In genomic region chr9:124394596-124394995, GRCh38 we compare ENCODE assay signal across 3 cellular contexts.
A peak's percentile ranks its signal among the peaks of the same experiment; 100 is the strongest.
TF ChIP-seq lines count a peak whose summit lies in the region.

No MANE protein-coding gene starts in this region.

TF ChIP-seq in SK-N-SH, 30 proteins besides CTCF, POLR2A, EP300 and RAD21:
- TF ChIP-seq JUND (IDR thresholded peaks at IDR 0.05) (no peak), SIN3A (IDR thresholded peaks at IDR 0.05; ENCODE audit: borderline replicate concordance, low read depth, low read length) (no peak), RXRA (IDR thresholded peaks at IDR 0.05; ENCODE audit: borderline replicate concordance, low read depth) (no peak), USF1 (IDR thresholded peaks at IDR 0.05; ENCODE audit: borderline replicate concordance, low read depth) (no peak), GABPA (IDR thresholded peaks at IDR 0.05; ENCODE audit: low read depth) (no peak), NFIC (IDR thresholded peaks at IDR 0.05; ENCODE audit: borderline replicate concordance) (no peak)

TF ChIP-seq in SK-N-SH treated with all-trans-retinoic acid at 6 μM for 48 hours, 23 proteins besides CTCF, POLR2A, EP300 and RAD21:
- TF ChIP-seq ISL1 (CRISPR knock-in tag; IDR thresholded peaks at IDR 0.05) (no peak), CSDC2 (CRISPR knock-in tag; IDR thresholded peaks at IDR 0.05) (no peak), TOX (CRISPR knock-in tag; IDR thresholded peaks at IDR 0.05; ENCODE audit: borderline replicate concordance) (no peak), ARNTL (CRISPR knock-in tag; IDR thresholded peaks at IDR 0.05; ENCODE audit: borderline replicate concordance, low read depth) (no peak), ZNF70 (CRISPR knock-in tag; IDR thresholded peaks at IDR 0.05) (no peak), PPARA (CRISPR knock-in tag; IDR thresholded peaks at IDR 0.05; ENCODE audit: borderline replicate concordance) (no peak)
- TF ChIP-seq, protein P1, sequence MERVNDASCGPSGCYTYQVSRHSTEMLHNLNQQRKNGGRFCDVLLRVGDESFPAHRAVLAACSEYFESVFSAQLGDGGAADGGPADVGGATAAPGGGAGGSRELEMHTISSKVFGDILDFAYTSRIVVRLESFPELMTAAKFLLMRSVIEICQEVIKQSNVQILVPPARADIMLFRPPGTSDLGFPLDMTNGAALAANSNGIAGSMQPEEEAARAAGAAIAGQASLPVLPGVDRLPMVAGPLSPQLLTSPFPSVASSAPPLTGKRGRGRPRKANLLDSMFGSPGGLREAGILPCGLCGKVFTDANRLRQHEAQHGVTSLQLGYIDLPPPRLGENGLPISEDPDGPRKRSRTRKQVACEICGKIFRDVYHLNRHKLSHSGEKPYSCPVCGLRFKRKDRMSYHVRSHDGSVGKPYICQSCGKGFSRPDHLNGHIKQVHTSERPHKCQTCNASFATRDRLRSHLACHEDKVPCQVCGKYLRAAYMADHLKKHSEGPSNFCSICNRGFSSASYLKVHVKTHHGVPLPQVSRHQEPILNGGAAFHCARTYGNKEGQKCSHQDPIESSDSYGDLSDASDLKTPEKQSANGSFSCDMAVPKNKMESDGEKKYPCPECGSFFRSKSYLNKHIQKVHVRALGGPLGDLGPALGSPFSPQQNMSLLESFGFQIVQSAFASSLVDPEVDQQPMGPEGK (CRISPR knock-in tag; IDR thresholded peaks at IDR 0.05; ENCODE audit: borderline replicate concordance), result no peak
TF ChIP-seq in SK-N-SH treated with all-trans-retinoic acid at 6 μM for 48 hours: peak in this region for 0.

TF ChIP-seq in neural cell, 6 proteins besides CTCF, POLR2A, EP300 and RAD21:
- TF ChIP-seq EZH2 (IDR thresholded peaks at IDR 0.05; ENCODE audit: borderline replicate concordance, insufficient read depth, low read length, poor library complexity, severe bottlenecking) (no peak), SMC3 (conservative IDR thresholded peaks at IDR 0.05; ENCODE audit: poor library complexity) (peak; percentile 56)
- TF ChIP-seq, protein P2, sequence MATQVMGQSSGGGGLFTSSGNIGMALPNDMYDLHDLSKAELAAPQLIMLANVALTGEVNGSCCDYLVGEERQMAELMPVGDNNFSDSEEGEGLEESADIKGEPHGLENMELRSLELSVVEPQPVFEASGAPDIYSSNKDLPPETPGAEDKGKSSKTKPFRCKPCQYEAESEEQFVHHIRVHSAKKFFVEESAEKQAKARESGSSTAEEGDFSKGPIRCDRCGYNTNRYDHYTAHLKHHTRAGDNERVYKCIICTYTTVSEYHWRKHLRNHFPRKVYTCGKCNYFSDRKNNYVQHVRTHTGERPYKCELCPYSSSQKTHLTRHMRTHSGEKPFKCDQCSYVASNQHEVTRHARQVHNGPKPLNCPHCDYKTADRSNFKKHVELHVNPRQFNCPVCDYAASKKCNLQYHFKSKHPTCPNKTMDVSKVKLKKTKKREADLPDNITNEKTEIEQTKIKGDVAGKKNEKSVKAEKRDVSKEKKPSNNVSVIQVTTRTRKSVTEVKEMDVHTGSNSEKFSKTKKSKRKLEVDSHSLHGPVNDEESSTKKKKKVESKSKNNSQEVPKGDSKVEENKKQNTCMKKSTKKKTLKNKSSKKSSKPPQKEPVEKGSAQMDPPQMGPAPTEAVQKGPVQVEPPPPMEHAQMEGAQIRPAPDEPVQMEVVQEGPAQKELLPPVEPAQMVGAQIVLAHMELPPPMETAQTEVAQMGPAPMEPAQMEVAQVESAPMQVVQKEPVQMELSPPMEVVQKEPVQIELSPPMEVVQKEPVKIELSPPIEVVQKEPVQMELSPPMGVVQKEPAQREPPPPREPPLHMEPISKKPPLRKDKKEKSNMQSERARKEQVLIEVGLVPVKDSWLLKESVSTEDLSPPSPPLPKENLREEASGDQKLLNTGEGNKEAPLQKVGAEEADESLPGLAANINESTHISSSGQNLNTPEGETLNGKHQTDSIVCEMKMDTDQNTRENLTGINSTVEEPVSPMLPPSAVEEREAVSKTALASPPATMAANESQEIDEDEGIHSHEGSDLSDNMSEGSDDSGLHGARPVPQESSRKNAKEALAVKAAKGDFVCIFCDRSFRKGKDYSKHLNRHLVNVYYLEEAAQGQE (IDR thresholded peaks at IDR 0.05; ENCODE audit: borderline replicate concordance), result no peak
TF ChIP-seq in neural cell: peak in this region for 1.
